Comparison of ENCODE assay signal across 12 cellular contexts in genomic region chr7:129947001-129947400, GRCh38. TPM values are rescaled to one million over a fixed set of nuclear protein-coding genes. Genes with fewer than 3 reads are reported as not detected.
DNase-seq lines count a peak whose midpoint lies in the region; ATAC-seq and TF ChIP-seq lines count a peak whose summit lies in the region.
"Had no signal": no experiment of that assay in that cellular context is flagged by ENCODE, and none has a peak within 500 bp of the region (broad histone marks: within the 10 kb centered on the region; RNA-seq: fewer than 3 reads in every experiment).

No MANE protein-coding gene starts in this region.

- H3K36me3 ChIP-seq in breast epithelium, result no peaks in the 10 kb centered on the region
- H3K36me3 ChIP-seq in mammary epithelial cell (ENCODE audit: insufficient read depth, low read length), result peaks cover 2% of the 10 kb centered on the region
- H3K36me3 ChIP-seq in endodermal cell (ENCODE audit: control insufficient read depth, insufficient read depth, low read length), result peaks cover 36% of the 10 kb centered on the region
- H3K36me3 ChIP-seq in neural progenitor cell, result peaks cover 25% of the 10 kb centered on the region
- H3K36me3 ChIP-seq in upper lobe of left lung, result peaks cover 0 to 7% (median 3%) of the 10 kb centered on the region in 4 donors
- H3K36me3 ChIP-seq: suprapubic skin had no signal

- TF ChIP-seq CTCF in breast epithelium (IDR thresholded peaks at IDR 0.05), result no peak
- TF ChIP-seq CTCF in mammary epithelial cell (conservative IDR thresholded peaks at IDR 0.05 in 1 of 2, IDR thresholded peaks at IDR 0.05 in 1 of 2; ENCODE audit: extremely low read depth in 1 of 2, insufficient read depth in 1 of 2, low read depth in 1 of 2, low read length in 2 of 2), result no peak
- TF ChIP-seq CTCF in endodermal cell (conservative IDR thresholded peaks at IDR 0.05), result no peak
- no peak for TF ChIP-seq CTCF in neural progenitor cell (IDR thresholded peaks at IDR 0.05)
- TF ChIP-seq CTCF in upper lobe of left lung (IDR thresholded peaks at IDR 0.05), result no peak

- H3K27ac ChIP-seq in breast epithelium (peak overlapping the region; percentile 6 to 100), mammary epithelial cell (ENCODE audit: insufficient read depth, low read depth, low read length) (no peak overlapping the region), endodermal cell (ENCODE audit: low read depth, low read length) (no peak overlapping the region), neural progenitor cell (no peak overlapping the region), upper lobe of left lung (peak overlapping the region in 3 of 4 donors; percentile 64 to 98 (median 96))
- H3K27ac ChIP-seq: suprapubic skin, WERI-Rb-1 had no signal

- H3K4me3 ChIP-seq in breast epithelium, result no peak overlapping the region
- no peak overlapping the region for H3K4me3 ChIP-seq in mammary epithelial cell (replicated peaks in 1 of 3; ENCODE audit: insufficient read depth in 1 of 3, low read depth in 2 of 3, low read length in 3 of 3)
- no peak overlapping the region for H3K4me3 ChIP-seq in endodermal cell (ENCODE audit: low read length)
- peak overlapping the region; percentile 3 for H3K4me3 ChIP-seq in neural progenitor cell
- no peak overlapping the region for H3K4me3 ChIP-seq in upper lobe of left lung
- H3K4me3 ChIP-seq: suprapubic skin had no signal

- dilution Hi-C loops in mammary epithelial cell (cut with HindIII; ENCODE audit: low sequenced_read_pairs), result no loop called here

- peaks cover 98% of the 10 kb centered on the region for H3K79me2 ChIP-seq in mammary epithelial cell (ENCODE audit: insufficient read depth, low read length)
- peaks cover 96% of the 10 kb centered on the region for H3K79me2 ChIP-seq in neural progenitor cell (ENCODE audit: low read depth)

- H3K9me3 Mint-ChIP-seq in endodermal cell (peaks cover 11% of the 10 kb centered on the region), neural progenitor cell (peaks cover 2% of the 10 kb centered on the region)
- H3K9me3 Mint-ChIP-seq: activated naive CD8-positive, alpha-beta T cell treated with anti-CD3 and anti-CD28 coated beads, Interleukin-2, amount 50 U/mL, for 24 hours; naive thymus-derived CD4-positive, alpha-beta T cell had no signal

- BruUV-seq in mammary epithelial cell (replicated peaks; lab: Mats Ljungman, UMichigan), result no TSS peak

- intact Hi-C loops in breast epithelium (cut with DNase I; ENCODE audit: low total_unique reads) (no loop called here), mammary epithelial cell (cut with micrococcal nuclease) (loop anchor here (5.0 kb wide), 1 partner anchor 95 kb away; no protein-coding TSS in a partner anchor), Right ventricle myocardium inferior (cut with DNase I) (no loop called here)

- peaks cover 47% of the 10 kb centered on the region for H3K36me3 Mint-ChIP-seq in endodermal cell (ENCODE audit: low read depth)
- peaks cover 18% of the 10 kb centered on the region for H3K36me3 Mint-ChIP-seq in neural progenitor cell

- peaks cover 14% of the 10 kb centered on the region for H3K4me1 Mint-ChIP-seq in endodermal cell
- H3K4me1 Mint-ChIP-seq in neural progenitor cell, result peaks cover 11% of the 10 kb centered on the region

- TF ChIP-seq EP300 in upper lobe of left lung (IDR thresholded peaks at IDR 0.05), result no peak

- no peaks in the 10 kb centered on the region for H4K20me1 ChIP-seq in mammary epithelial cell (ENCODE audit: insufficient read depth, low read length)
- H4K20me1 ChIP-seq in neural progenitor cell (ENCODE audit: low read depth), result peaks cover 50% of the 10 kb centered on the region

- H3K9ac ChIP-seq in mammary epithelial cell (ENCODE audit: insufficient read depth, low read length) (no peak overlapping the region), endodermal cell (ENCODE audit: extremely low read depth, low read length, poor library complexity, severe bottlenecking) (no peak overlapping the region), neural progenitor cell (no peak overlapping the region)

- H3K27me3 Mint-ChIP-seq in endodermal cell (ENCODE audit: insufficient read depth) (no peaks in the 10 kb centered on the region), neural progenitor cell (ENCODE audit: insufficient read depth, low read depth) (peaks cover 8% of the 10 kb centered on the region)
- H3K27me3 Mint-ChIP-seq: activated naive CD8-positive, alpha-beta T cell treated with anti-CD3 and anti-CD28 coated beads, Interleukin-2, amount 50 U/mL, for 24 hours; naive thymus-derived CD4-positive, alpha-beta T cell had no signal

- in situ Hi-C loops in mammary epithelial cell (cut with MboI; ENCODE audit: low sequenced_read_pairs in 2 of 2), result no loop called here

- no peaks in the 10 kb centered on the region for H3K9me3 ChIP-seq in breast epithelium
- no peaks in the 10 kb centered on the region for H3K9me3 ChIP-seq in mammary epithelial cell (replicated peaks; ENCODE audit: insufficient read depth, low read length)
- H3K9me3 ChIP-seq in endodermal cell (ENCODE audit: control insufficient read depth, low read length), result peaks cover 16% of the 10 kb centered on the region
- H3K9me3 ChIP-seq in neural progenitor cell (ENCODE audit: low read depth), result no peaks in the 10 kb centered on the region
- no peaks in the 10 kb centered on the region for H3K9me3 ChIP-seq in upper lobe of left lung
- H3K9me3 ChIP-seq: suprapubic skin had no signal

- H3K27me3 ChIP-seq in breast epithelium, result no peaks in the 10 kb centered on the region
- no peaks in the 10 kb centered on the region for H3K27me3 ChIP-seq in mammary epithelial cell (ENCODE audit: insufficient read depth, low read length)
- no peaks in the 10 kb centered on the region for H3K27me3 ChIP-seq in endodermal cell (ENCODE audit: control insufficient read depth, insufficient read depth, low read length, poor library complexity, severe bottlenecking)
- no peaks in the 10 kb centered on the region for H3K27me3 ChIP-seq in neural progenitor cell
- H3K27me3 ChIP-seq in upper lobe of left lung, result no peaks in the 10 kb centered on the region
- H3K27me3 ChIP-seq: suprapubic skin had no signal

- CTCF ChIA-PET in mammary epithelial cell (lab: Charles Lee; ENCODE audit: low non-redundant PET), result no interaction called here

- TF ChIP-seq POLR2A in breast epithelium (IDR thresholded peaks at IDR 0.05), result no peak
- TF ChIP-seq POLR2A in upper lobe of left lung (IDR thresholded peaks at IDR 0.05), result no peak

- H3K27ac Mint-ChIP-seq in endodermal cell, result peak overlapping the region; percentile 30
- H3K27ac Mint-ChIP-seq in neural progenitor cell, result no peak overlapping the region

- no peak overlapping the region for H3K4me2 ChIP-seq in mammary epithelial cell (ENCODE audit: insufficient read depth, low read depth, low read length)
- peak overlapping the region; percentile 31 for H3K4me2 ChIP-seq in neural progenitor cell

- H3K4me1 ChIP-seq in breast epithelium, result peaks cover 0 to 8% of the 10 kb centered on the region in 2 donors
- H3K4me1 ChIP-seq in mammary epithelial cell (ENCODE audit: insufficient read depth, low read length), result peaks cover 22% of the 10 kb centered on the region
- H3K4me1 ChIP-seq in endodermal cell (ENCODE audit: control insufficient read depth, insufficient read depth, low read length), result peaks cover 10% of the 10 kb centered on the region
- peaks cover 20% of the 10 kb centered on the region for H3K4me1 ChIP-seq in neural progenitor cell
- peaks cover 39 to 51% (median 39%) of the 10 kb centered on the region in 4 donors for H3K4me1 ChIP-seq in upper lobe of left lung

- 98% methylated on average over 3 of the region's 3 CpGs for WGBS in mammary epithelial cell (ENCODE audit: low coverage, missing lambda C conversion rate)
- 95% methylated on average over 3 of the region's 3 CpGs for WGBS in endodermal cell (ENCODE audit: insufficient coverage in 1 of 2, insufficient read length in 1 of 2), 2 experiments
- WGBS in upper lobe of left lung, 2 donors, result 67 to 75% methylated on average over 3 of the region's 3 CpGs

- H3F3A ChIP-seq in neural progenitor cell (ENCODE audit: low read depth), result peaks cover 36% of the 10 kb centered on the region

- ATAC-seq in upper lobe of left lung (ENCODE audit: low FRiP score in 2 of 2) (no peak), Right ventricle myocardium inferior (no peak)
- ATAC-seq: activated naive CD8-positive, alpha-beta T cell treated with anti-CD3 and anti-CD28 coated beads, Interleukin-2, amount 50 U/mL, for 24 hours; naive thymus-derived CD4-positive, alpha-beta T cell had no signal

- DNase-seq in breast epithelium (ENCODE audit: low spot score in 2 of 2) (no peak), mammary epithelial cell (no peak), endodermal cell (no peak), neural progenitor cell (ENCODE audit: low spot score) (no peak), upper lobe of left lung (no peak), NCI-H510A (lab: John Stamatoyannopoulos, UW) (no peak), dedifferentiated amniotic fluid mesenchymal stem cell (ENCODE audit: extremely low spot score) (no peak), Right ventricle myocardium inferior (ENCODE audit: missing footprints) (no peak)
- DNase-seq: activated naive CD8-positive, alpha-beta T cell treated with anti-CD3 and anti-CD28 coated beads, Interleukin-2, amount 50 U/mL, for 24 hours; naive thymus-derived CD4-positive, alpha-beta T cell; WERI-Rb-1 had no signal

- H3K4me3 Mint-ChIP-seq in endodermal cell (no peak overlapping the region), neural progenitor cell (no peak overlapping the region)
- H3K4me3 Mint-ChIP-seq: activated naive CD8-positive, alpha-beta T cell treated with anti-CD3 and anti-CD28 coated beads, Interleukin-2, amount 50 U/mL, for 24 hours had no signal

- H2AFZ ChIP-seq in mammary epithelial cell (ENCODE audit: low read depth, low read length), result no peak overlapping the region
- no peak overlapping the region for H2AFZ ChIP-seq in neural progenitor cell (replicated peaks)

RNA-seq across cellular contexts. Expression of gene UBE2H, which starts 5.8 kb away (rescaled TPM):
- total RNA-seq in breast epithelium, result 100 to 1,000 TPM in 2 of 3 donors, 10 to 100 TPM in 1; 81.8 to 124 (median 114) TPM
- total RNA-seq in mammary epithelial cell, result 100 to 1,000 TPM; 122 to 126 TPM
- 41.4 TPM for polyA plus RNA-seq in mammary epithelial cell
- polyA minus RNA-seq in mammary epithelial cell, result 63.4 TPM
- total RNA-seq in endodermal cell, result 10 to 100 TPM; 74.5 to 74.7 TPM
- polyA plus RNA-seq in endodermal cell (2013, experiment 1 of 2), result 69.7 TPM
- polyA plus RNA-seq in endodermal cell (2013, experiment 2 of 2), result 65.7 TPM
- total RNA-seq in neural progenitor cell (ENCODE audit: low replicate concordance), result 84.1 and 114 TPM in 2 replicates
- total RNA-seq in upper lobe of left lung, result 100 to 1,000 TPM in 1 of 6 donors, 10 to 100 TPM in 5; 60.5 to 138 (median 65.4) TPM
- total RNA-seq in Right ventricle myocardium inferior, result 103 TPM

Comparison
In these comparisons a context has a peak if more than half of its experiments do, and no peak if none do; other contexts are left out.
1. H3K27ac ChIP-seq: peak in breast epithelium (2 of 2) and upper lobe of left lung (3 of 4); none in mammary epithelial cell (single experiment), endodermal cell (single experiment) and neural progenitor cell (single experiment).